22 cellular contexts compared by ENCODE assay signal in the genomic region with DNA sequence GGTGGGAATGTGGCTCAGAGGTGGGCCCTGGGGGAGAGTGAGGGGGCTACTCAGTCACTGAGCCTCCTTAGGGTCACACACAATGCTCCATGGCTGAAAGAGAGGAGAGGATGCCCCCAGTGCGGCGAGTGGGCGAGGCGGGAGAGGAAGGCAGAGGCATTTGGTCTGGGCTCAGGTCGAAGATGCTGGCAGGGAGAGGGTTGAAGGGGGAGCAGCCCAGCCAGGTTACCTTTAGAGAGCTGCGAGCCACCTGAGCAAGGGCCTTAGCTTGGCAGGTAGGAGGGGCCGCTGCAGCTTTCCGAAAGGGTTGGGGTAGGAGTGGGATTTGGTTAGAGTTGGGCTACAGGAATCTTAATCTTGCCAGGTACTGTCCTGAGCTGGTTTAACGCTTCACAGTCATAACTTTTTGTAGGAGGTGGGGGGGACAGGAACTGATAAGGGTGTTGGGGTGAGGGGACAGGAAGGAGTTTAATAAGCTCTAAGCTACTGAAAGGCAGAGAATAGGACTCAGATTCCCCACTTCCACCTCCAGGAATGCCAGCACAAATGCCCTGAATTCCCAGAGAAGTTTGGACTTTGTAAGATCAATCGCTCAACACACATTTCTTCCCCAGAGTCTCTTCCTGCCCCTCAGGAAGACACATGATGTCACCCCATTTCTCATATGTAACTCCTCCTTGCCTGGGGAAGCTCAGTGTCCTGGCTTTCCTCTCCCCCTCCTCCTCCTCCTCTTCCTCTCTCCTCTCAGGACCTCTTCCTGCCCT. TPM values are rescaled to one million over a fixed set of nuclear protein-coding genes. Genes with fewer than 3 reads are reported as not detected.
"Had no signal": no experiment of that assay in that cellular context is flagged by ENCODE, and none has a peak within 500 bp of the region (broad histone marks: within the 10 kb centered on the region; RNA-seq: fewer than 3 reads in every experiment).

No MANE protein-coding gene starts in this region.

- H3K36me3 Mint-ChIP-seq: activated CD4-positive, alpha-beta memory T cell treated with anti-CD3 and anti-CD28 coated beads for 36 hours; activated naive CD8-positive, alpha-beta T cell treated with anti-CD3 and anti-CD28 coated beads for 36 hours; neural progenitor cell; stimulated activated effector memory CD8-positive, alpha-beta T cell treated with anti-CD3 and anti-CD28 coated beads, Interleukin-12 subunit alpha, Interleukin-12 subunit beta, amount 100 ng/mL, for 72 hours had no signal

- H3K4me3 ChIP-seq: gastrocnemius medialis, heart right ventricle, left lung, neural progenitor cell, pancreas, tibial artery had no signal

- H3K9me3 Mint-ChIP-seq: activated CD4-positive, alpha-beta memory T cell treated with anti-CD3 and anti-CD28 coated beads for 36 hours; activated naive CD8-positive, alpha-beta T cell treated with anti-CD3 and anti-CD28 coated beads for 36 hours; effector memory CD8-positive, alpha-beta T cell; neural progenitor cell; T-helper 1 cell treated with Interleukin-12 subunit alpha and Interleukin-12 subunit beta and Interleukin-4 antibody, amounts not matched to agents 30 μg/mL and 1 μg/mL, for 36 hours had no signal

- H3K4me2 ChIP-seq: neural progenitor cell had no signal

- H3K27ac ChIP-seq: brain microvascular endothelial cell, gastrocnemius medialis, heart right ventricle, left lung, neural progenitor cell, pancreas, tibial artery, WERI-Rb-1 had no signal

- H3K9ac ChIP-seq: neural progenitor cell had no signal

- H3K4me3 Mint-ChIP-seq: activated CD4-positive, alpha-beta memory T cell treated with anti-CD3 and anti-CD28 coated beads for 36 hours; activated CD4-positive, alpha-beta T cell treated with anti-CD3 and anti-CD28 coated beads for 36 hours; activated naive CD8-positive, alpha-beta T cell treated with anti-CD3 and anti-CD28 coated beads for 36 hours; dendritic cell treated with granulocyte-macrophage colony-stimulating factor and Interleukin-4, amounts not matched to agents 40 ng/mL and 50 ng/mL, for 4 days; effector memory CD8-positive, alpha-beta T cell; neural progenitor cell; stimulated activated effector memory CD8-positive, alpha-beta T cell treated with anti-CD3 and anti-CD28 coated beads, Interleukin-12 subunit alpha, Interleukin-12 subunit beta, amount 100 ng/mL, for 72 hours; T-helper 1 cell treated with Interleukin-12 subunit alpha and Interleukin-12 subunit beta and Interleukin-4 antibody, amounts not matched to agents 30 μg/mL and 1 μg/mL, for 36 hours had no signal

- DNase-seq: activated CD4-positive, alpha-beta memory T cell treated with anti-CD3 and anti-CD28 coated beads for 36 hours; activated CD4-positive, alpha-beta T cell treated with anti-CD3 and anti-CD28 coated beads for 36 hours; activated gamma-delta T cell treated with Interleukin-2 at 50 U/mL for 16 hours; activated naive CD8-positive, alpha-beta T cell treated with anti-CD3 and anti-CD28 coated beads for 36 hours; amygdala; brain microvascular endothelial cell; cerebellar nuclear complex; effector memory CD8-positive, alpha-beta T cell; gastrocnemius medialis; heart right ventricle; left lung; pancreas; stimulated activated CD4-positive, alpha-beta T cell treated with anti-CD3 and anti-CD28 coated beads, Interleukin-12 subunit alpha, Interleukin-12 subunit beta, amount 100 ng/mL, for 4 hours; stimulated activated CD4-positive, alpha-beta T cell treated with anti-CD3 and anti-CD28 coated beads, Interleukin-2, amount 100 ng/mL, for 24 hours; WERI-Rb-1 had no signal

- H3K36me3 ChIP-seq: brain microvascular endothelial cell, gastrocnemius medialis, heart right ventricle, left lung, neural progenitor cell, pancreas, tibial artery, WERI-Rb-1 had no signal

- H3K27ac Mint-ChIP-seq: activated CD4-positive, alpha-beta memory T cell treated with anti-CD3 and anti-CD28 coated beads for 36 hours; activated CD4-positive, alpha-beta T cell treated with anti-CD3 and anti-CD28 coated beads for 36 hours; activated naive CD8-positive, alpha-beta T cell treated with anti-CD3 and anti-CD28 coated beads for 36 hours; dendritic cell treated with granulocyte-macrophage colony-stimulating factor and Interleukin-4, amounts not matched to agents 40 ng/mL and 50 ng/mL, for 4 days; effector memory CD8-positive, alpha-beta T cell; neural progenitor cell; stimulated activated effector memory CD8-positive, alpha-beta T cell treated with anti-CD3 and anti-CD28 coated beads, Interleukin-12 subunit alpha, Interleukin-12 subunit beta, amount 100 ng/mL, for 72 hours; T-helper 1 cell treated with Interleukin-12 subunit alpha and Interleukin-12 subunit beta and Interleukin-4 antibody, amounts not matched to agents 30 μg/mL and 1 μg/mL, for 36 hours had no signal

- ATAC-seq: activated CD4-positive, alpha-beta T cell treated with anti-CD3 and anti-CD28 coated beads for 36 hours; effector memory CD8-positive, alpha-beta T cell; gastrocnemius medialis; heart right ventricle; left lung; pancreas; stimulated activated effector memory CD8-positive, alpha-beta T cell treated with anti-CD3 and anti-CD28 coated beads, Interleukin-12 subunit alpha, Interleukin-12 subunit beta, amount 100 ng/mL, for 72 hours had no signal

- H3K9me3 ChIP-seq: gastrocnemius medialis, heart right ventricle, left lung, pancreas, tibial artery had no signal

- H3K27me3 ChIP-seq: brain microvascular endothelial cell, gastrocnemius medialis, pancreas, tibial artery had no signal

- H3K4me1 Mint-ChIP-seq: activated naive CD8-positive, alpha-beta T cell treated with anti-CD3 and anti-CD28 coated beads for 36 hours had no signal

- FAIRE-seq: keratinocyte, pancreas, urothelium cell line had no signal

- H2AFZ ChIP-seq: neural progenitor cell had no signal

RNA-seq across cellular contexts. Expression of a gene that starts 4.9 kb away (rescaled TPM):
- total RNA-seq: activated CD4-positive, alpha-beta memory T cell treated with anti-CD3 and anti-CD28 coated beads for 36 hours; activated CD4-positive, alpha-beta T cell treated with anti-CD3 and anti-CD28 coated beads for 36 hours; activated naive CD8-positive, alpha-beta T cell treated with anti-CD3 and anti-CD28 coated beads for 36 hours had no signal
